Comparison of ENCODE assay signal across 17 cellular contexts in the genomic region with DNA sequence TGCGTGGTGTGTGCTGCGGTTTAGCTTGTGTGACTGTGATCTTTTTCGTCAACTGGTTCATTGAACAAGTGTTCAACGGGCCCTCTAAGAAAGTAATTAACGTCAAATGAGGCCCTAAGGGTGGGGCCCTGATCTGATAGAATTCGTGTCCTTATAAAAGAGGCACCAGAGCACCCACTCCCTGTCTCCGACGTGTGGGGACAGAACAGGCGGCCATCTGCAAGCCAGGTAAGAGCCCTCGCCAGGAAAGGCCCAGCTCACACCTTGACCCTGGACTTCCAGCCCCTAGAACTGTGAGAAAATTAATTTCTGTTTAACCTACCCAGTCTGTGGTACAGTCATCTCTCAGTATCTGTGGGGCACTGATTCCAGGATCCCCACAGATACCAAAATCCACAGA. TPM values are rescaled to one million over a fixed set of nuclear protein-coding genes. Genes with fewer than 3 reads are reported as not detected.
DNase-seq lines count a peak whose midpoint lies in the region; ATAC-seq and TF ChIP-seq lines count a peak whose summit lies in the region.
"Had no signal": no experiment of that assay in that cellular context is flagged by ENCODE, and none has a peak within 500 bp of the region (broad histone marks: within the 10 kb centered on the region; RNA-seq: fewer than 3 reads in every experiment).

No MANE protein-coding gene starts in this region.

- peaks cover 7% of the 10 kb centered on the region for H3K4me1 Mint-ChIP-seq in WTC11
- peaks cover 26 to 41% (median 30%) of the 10 kb centered on the region in 3 donors for H3K4me1 Mint-ChIP-seq in naive B cell

- DNase-seq in DND-41 = no peak
- no peak for DNase-seq in WTC11 (ENCODE audit: low spot score)
- no peak for DNase-seq in naive B cell
- no peak for DNase-seq in left cardiac atrium
- no peak for DNase-seq in DMS79 (lab: John Stamatoyannopoulos, UW)
- no peak for DNase-seq in prostate gland (ENCODE audit: low spot score)
- DNase-seq: activated CD8-positive, alpha-beta memory T cell treated with anti-CD3 and anti-CD28 coated beads, Interleukin-2, amount 50 U/mL, for 48 hours; C1 segment of cervical spinal cord; EL; NCI-H1417 treated with DMSO at 0.1 percent for 48 hours; NCI-H226; SJCRH30 had no signal

- no peaks in the 10 kb centered on the region for H3K79me2 ChIP-seq in DND-41 (ENCODE audit: insufficient read depth, low read length)

- H3K9me3 ChIP-seq in BLaER1 treated with 17β-estradiol and CSF1 and Interleukin-3, amounts not matched to agents 10 nM and 100 nM (replicated peaks in 1 of 11) = peaks cover 0 to 6% (median 0%) of the 10 kb centered on the region in 11 experiments; a peak in 2 of 22 replicates
- H3K9me3 ChIP-seq in DND-41 (ENCODE audit: insufficient read depth, low read length, severe bottlenecking) (no peaks in the 10 kb centered on the region), prostate gland (no peaks in the 10 kb centered on the region)
- H3K9me3 ChIP-seq: adrenal gland, SJCRH30 had no signal

- no peak for TF ChIP-seq CTCF in DND-41 (IDR thresholded peaks at IDR 0.05; ENCODE audit: borderline replicate concordance, extremely low read depth, low read length, poor library complexity, severe bottlenecking)
- no peak for TF ChIP-seq CTCF in WTC11 (IDR thresholded peaks at IDR 0.05)
- TF ChIP-seq CTCF in prostate gland (IDR thresholded peaks at IDR 0.05) = no peak

- H3K36me3 Mint-ChIP-seq in WTC11 (no peaks in the 10 kb centered on the region), naive B cell (peaks cover 0 to 4% of the 10 kb centered on the region in 2 donors)

- no peak for ATAC-seq in DND-41 (ENCODE audit: insufficient read depth, low read depth)
- no peak for ATAC-seq in WTC11
- no peak for ATAC-seq in naive B cell (ENCODE audit: low read depth in 2 of 2)
- ATAC-seq in HG03175 (IDR thresholded peaks at IDR 0.05; ENCODE audit: unreplicated experiment) = no peak
- ATAC-seq in left cardiac atrium = no peak

- CTCF ChIA-PET in WTC11 (lab: Charles Lee) = interaction anchor here (1.4 to 3.6 kb wide), 2 partner anchors 16 to 34 kb away, joined by 3 to 27 read pairs; no protein-coding TSS in a partner anchor

- peak overlapping the region; percentile 34; the same call in 1 of the 2 replicates for H3K4me3 Mint-ChIP-seq in WTC11
- peak overlapping the region in 7 of 8 donors; percentile 16 to 80 (median 57) for H3K4me3 Mint-ChIP-seq in naive B cell

- H3K4me1 ChIP-seq in BLaER1 treated with 17β-estradiol and CSF1 and Interleukin-3, amounts not matched to agents 10 nM and 100 nM = peaks cover 33 to 44% (median 40%) of the 10 kb centered on the region in 10 experiments
- peaks cover 20% of the 10 kb centered on the region for H3K4me1 ChIP-seq in DND-41 (ENCODE audit: insufficient read depth, low read length)
- H3K4me1 ChIP-seq in prostate gland (replicated peaks) = no peaks in the 10 kb centered on the region

- H3K36me3 ChIP-seq in BLaER1 treated with 17β-estradiol and CSF1 and Interleukin-3, amounts not matched to agents 10 nM and 100 nM = no peaks in the 10 kb centered on the region; a peak in 2 of 22 replicates
- H3K36me3 ChIP-seq in DND-41 (ENCODE audit: insufficient read depth, low read length) (peaks cover 3% of the 10 kb centered on the region; the same call in 1 of the 2 replicates), prostate gland (no peaks in the 10 kb centered on the region)
- H3K36me3 ChIP-seq: adrenal gland, SJCRH30 had no signal

- TF ChIP-seq POLR2A in prostate gland (IDR thresholded peaks at IDR 0.05) = no peak

- H3K4me2 ChIP-seq in BLaER1 treated with 17β-estradiol and CSF1 and Interleukin-3, amounts not matched to agents 10 nM and 100 nM = peak overlapping the region; percentile 66 to 93 (median 82); a peak in 20 of 22 replicates
- H3K4me2 ChIP-seq in DND-41 (ENCODE audit: insufficient read depth, low read length) = peak overlapping the region; percentile 93
- H3K4me2 ChIP-seq: KMS-11 had no signal

- H4K20me1 ChIP-seq in BLaER1 treated with 17β-estradiol and CSF1 and Interleukin-3, amounts not matched to agents 10 nM and 100 nM = peaks cover 0 to 20% (median 15%) of the 10 kb centered on the region in 11 experiments; a peak in 18 of 22 replicates
- H4K20me1 ChIP-seq in DND-41 (ENCODE audit: insufficient read depth, low read length) = peaks cover 23% of the 10 kb centered on the region

- H2AFZ ChIP-seq in DND-41 (ENCODE audit: low read depth, low read length) = no peak overlapping the region

- 0 out of 22 replicates have a peak overlapping the region, but pooled peaks of 1 of the 11 experiments have one; percentile 9 for H3K27ac ChIP-seq in BLaER1 treated with 17β-estradiol and CSF1 and Interleukin-3, amounts not matched to agents 10 nM and 100 nM
- H3K27ac ChIP-seq in DND-41 (ENCODE audit: low read length) (no peak overlapping the region), prostate gland (no peak overlapping the region)
- H3K27ac ChIP-seq: adrenal gland, HL-60, KMS-11, SJCRH30 had no signal

- 93% methylated on average over 10 of the region's 10 CpGs for WGBS in prostate gland

- H3K27me3 ChIP-seq in BLaER1 treated with 17β-estradiol and CSF1 and Interleukin-3, amounts not matched to agents 10 nM and 100 nM = peaks cover 0 to 6% (median 5%) of the 10 kb centered on the region in 11 experiments; a peak in 16 of 22 replicates
- H3K27me3 ChIP-seq in DND-41 (ENCODE audit: insufficient read depth, low read length, poor library complexity) (no peaks in the 10 kb centered on the region), prostate gland (replicated peaks; ENCODE audit: insufficient read depth) (no peaks in the 10 kb centered on the region)
- H3K27me3 ChIP-seq: SJCRH30 had no signal

- H3K9me3 Mint-ChIP-seq in WTC11 (no peaks in the 10 kb centered on the region), naive B cell (peaks cover 0 to 4% (median 0%) of the 10 kb centered on the region in 7 donors)

- POLR2A ChIA-PET in WTC11 (lab: Charles Lee) = no interaction called here

- H3K27me3 Mint-ChIP-seq in WTC11 (ENCODE audit: low read depth) (peaks cover 71% of the 10 kb centered on the region), naive B cell (peaks cover 52 to 85% (median 54%) of the 10 kb centered on the region in 3 donors)

- peak overlapping the region in 5 of 11 experiments; percentile 34 to 81 (median 60); a peak in 7 of 22 replicates for H3K9ac ChIP-seq in BLaER1 treated with 17β-estradiol and CSF1 and Interleukin-3, amounts not matched to agents 10 nM and 100 nM
- peak overlapping the region; percentile 65 for H3K9ac ChIP-seq in DND-41 (ENCODE audit: low read depth, low read length)
- H3K9ac ChIP-seq: KMS-11 had no signal

- peak overlapping the region in 2 of 10 experiments; percentile 57 to 65; a peak in 2 of 20 replicates for H3K4me3 ChIP-seq in BLaER1 treated with 17β-estradiol and CSF1 and Interleukin-3, amounts not matched to agents 10 nM and 100 nM
- H3K4me3 ChIP-seq in DND-41 (ENCODE audit: low read depth in 1 of 2, low read length in 2 of 2) = peak overlapping the region in 1 of 2 experiments; percentile 77; a peak in 1 of 4 replicates
- no peak overlapping the region for H3K4me3 ChIP-seq in prostate gland
- H3K4me3 ChIP-seq: SJCRH30 had no signal

- H3K27ac Mint-ChIP-seq in WTC11 (no peak overlapping the region), naive B cell (peak overlapping the region in 4 of 6 donors; percentile 9 to 88 (median 50))

- intact Hi-C loops in left cardiac atrium (cut with DNase I) (no loop called here), prostate gland (cut with DNase I) (no loop called here)

TF ChIP-seq in WTC11, 78 proteins besides CTCF, POLR2A, EP300 and RAD21 (continues in another document):
- TF ChIP-seq IRF2 (CRISPR knock-in tag; IDR thresholded peaks at IDR 0.05; ENCODE audit: borderline replicate concordance, low read depth) = no peak
- TF ChIP-seq, protein P1, sequence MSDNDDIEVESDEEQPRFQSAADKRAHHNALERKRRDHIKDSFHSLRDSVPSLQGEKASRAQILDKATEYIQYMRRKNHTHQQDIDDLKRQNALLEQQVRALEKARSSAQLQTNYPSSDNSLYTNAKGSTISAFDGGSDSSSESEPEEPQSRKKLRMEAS (CRISPR knock-in tag; IDR thresholded peaks at IDR 0.05) = no peak
- no peak for TF ChIP-seq ATF1 (CRISPR knock-in tag; IDR thresholded peaks at IDR 0.05)
- no peak for TF ChIP-seq TEAD4 (CRISPR knock-in tag; IDR thresholded peaks at IDR 0.05)
- TF ChIP-seq RORB (CRISPR knock-in tag; IDR thresholded peaks at IDR 0.05) = no peak
- TF ChIP-seq PRRX2 (CRISPR knock-in tag; IDR thresholded peaks at IDR 0.05) = no peak
- TF ChIP-seq SMAD3 (CRISPR knock-in tag; IDR thresholded peaks at IDR 0.05; ENCODE audit: borderline replicate concordance) = no peak

RNA-seq across cellular contexts. Expression of a gene that starts 20.4 kb away (rescaled TPM):
- total RNA-seq in WTC11 (2021) = 1.7 to 2.7 TPM (median 2.3 TPM) in 3 replicates
- polyA plus RNA-seq in naive B cell (ENCODE audit: low read depth in 6 of 6) = under 1 TPM in 2 of 6 donors, not detected in 4; 0.19 to 0.40 TPM
- total RNA-seq in left cardiac atrium = 1 to 10 TPM; 5.1 to 7.5 TPM
- 10 to 100 TPM in 1 of 2 donors, 1 to 10 TPM in 1; 4.5 to 61.6 TPM for total RNA-seq in prostate gland

RNA-seq across cellular contexts. Expression of a gene that starts 55.8 kb away (rescaled TPM):
- 149 to 182 TPM (median 150 TPM) in 3 replicates for total RNA-seq in WTC11 (2021)
- polyA plus RNA-seq in naive B cell (ENCODE audit: low read depth in 6 of 6) = 10 to 100 TPM; 50.8 to 78.2 (median 60.4) TPM
- 10 to 100 TPM; 38.1 to 48.7 TPM for total RNA-seq in left cardiac atrium
- total RNA-seq in prostate gland = 10 to 100 TPM; 43.2 to 65.5 TPM

RNA-seq across cellular contexts. Expression of a gene that starts 57.1 kb away (rescaled TPM):
- total RNA-seq in WTC11 (2021) (46.2 to 66.9 TPM (median 47.2 TPM) in 3 replicates), left cardiac atrium (1 to 10 TPM; 5.7 to 8.2 TPM), prostate gland (10 to 100 TPM; 10.9 to 24.5 TPM)
- polyA plus RNA-seq in naive B cell (ENCODE audit: low read depth in 6 of 6) = 1 to 10 TPM in 4 of 6 donors, under 1 TPM in 1, not detected in 1; 0.70 to 1.8 (median 1.4) TPM
